In the genomic region with DNA sequence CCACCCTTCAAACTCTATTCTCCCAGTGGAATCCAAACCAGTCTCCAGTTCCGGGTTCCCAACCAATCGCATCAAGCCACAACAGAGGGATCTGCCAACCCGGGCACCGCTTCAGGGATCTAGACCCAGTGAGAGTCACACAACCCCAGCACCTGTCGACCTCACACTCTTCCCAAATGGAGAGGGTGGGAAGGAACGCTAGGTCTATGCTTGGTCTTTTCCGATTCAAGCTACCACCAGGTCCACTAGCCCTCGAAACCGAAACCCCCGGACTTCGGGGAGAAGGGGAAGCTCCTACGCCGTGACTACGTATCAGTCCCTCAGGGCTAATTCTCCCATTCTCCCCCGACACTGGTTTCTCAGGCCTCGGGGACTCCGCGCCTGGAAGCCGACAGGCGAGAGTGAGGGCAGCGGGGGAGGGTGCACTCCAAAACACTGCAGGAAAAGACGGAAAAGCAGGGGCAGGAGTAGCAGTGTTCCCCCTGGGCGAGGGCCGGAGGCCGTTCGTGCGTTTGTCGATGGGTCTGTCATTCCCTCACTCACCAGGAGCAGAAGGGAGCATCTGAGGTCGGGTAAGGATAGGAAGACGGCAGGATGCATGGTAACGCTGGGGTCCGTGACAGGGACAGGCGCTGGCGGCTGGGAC, we compare ENCODE assay signal across 8 cellular contexts. TPM values are rescaled to one million over a fixed set of nuclear protein-coding genes. Genes with fewer than 3 reads are reported as not detected.
A peak's percentile ranks its signal among the peaks of the same experiment; 100 is the strongest.
DNase-seq lines count a peak whose midpoint lies in the region; ATAC-seq, FAIRE-seq and TF ChIP-seq lines count a peak whose summit lies in the region.

No MANE protein-coding gene starts in this region.

- TF ChIP-seq CTCF in Loucy (conservative IDR thresholded peaks at IDR 0.05; ENCODE audit: low read length) (no peak), astrocyte of the spinal cord (IDR thresholded peaks at IDR 0.05; ENCODE audit: low read depth, low read length) (no peak), prostate gland (IDR thresholded peaks at IDR 0.05) (no peak)

- H3K9ac ChIP-seq in Loucy (ENCODE audit: low read depth, low read length, poor library complexity, severe bottlenecking): peak overlapping the region; percentile 92

- no peaks in the 10 kb centered on the region for H3K9me3 ChIP-seq in Loucy (ENCODE audit: insufficient read depth, low read depth, low read length)
- no peaks in the 10 kb centered on the region for H3K9me3 ChIP-seq in SJCRH30 (replicated peaks)
- H3K9me3 ChIP-seq in prostate gland: no peaks in the 10 kb centered on the region

- peaks cover 67% of the 10 kb centered on the region for H3K79me2 ChIP-seq in Loucy (ENCODE audit: insufficient read depth, low read length)

- intact Hi-C loops in prostate gland (cut with DNase I): loop anchor here (10.0 kb wide), 1 partner anchor 274 kb away; the partner anchor contains the start of gene NR4A3

- H4K20me1 ChIP-seq in Loucy (ENCODE audit: insufficient read depth, low read length, poor library complexity, severe bottlenecking): peaks cover 40% of the 10 kb centered on the region

- H3K9me2 ChIP-seq in Loucy (replicated peaks; ENCODE audit: low read depth, low read length): no peaks in the 10 kb centered on the region

- H3K36me3 ChIP-seq in Loucy (ENCODE audit: insufficient read depth, low read length) (no peaks in the 10 kb centered on the region), SJCRH30 (no peaks in the 10 kb centered on the region), prostate gland (no peaks in the 10 kb centered on the region)

- peak overlapping the region; percentile 76 for H3K27ac ChIP-seq in SJCRH30
- H3K27ac ChIP-seq in prostate gland: peak overlapping the region; percentile 83

- H2AFZ ChIP-seq in Loucy (ENCODE audit: low read length): peak overlapping the region; percentile 65

- no peak for ATAC-seq in GM21786 (IDR thresholded peaks at IDR 0.05; ENCODE audit: unreplicated experiment)

- DNase-seq in EL: peak; percentile 68
- peak; percentile 38 for DNase-seq in H54 (ENCODE audit: insufficient read length, low spot score)
- DNase-seq in SJCRH30: peak; percentile 73 to 84
- peak; percentile 42 for DNase-seq in astrocyte of the spinal cord (ENCODE audit: low read depth, low spot score)
- peak in 40 of 51 donors; percentile 5 to 78 (median 36) for DNase-seq in hypothalamus (lab: John Stamatoyannopoulos, UW)
- DNase-seq in prostate gland (ENCODE audit: low spot score): peak; percentile 64

- H3K4me1 ChIP-seq in Loucy (ENCODE audit: insufficient read depth, low read length, poor library complexity, severe bottlenecking) (peaks cover 41% of the 10 kb centered on the region), SJCRH30 (0 out of 2 replicates have a peak, but pooled peaks cover 2% of the 10 kb centered on the region), prostate gland (replicated peaks) (peaks cover 17% of the 10 kb centered on the region)

- H3K4me3 ChIP-seq in Loucy (ENCODE audit: low read length, poor library complexity, severe bottlenecking) (peak overlapping the region; percentile 91), SJCRH30 (peak overlapping the region; percentile 74), astrocyte of the spinal cord (ENCODE audit: low read depth, low read length) (peak overlapping the region; percentile 99), prostate gland (peak overlapping the region; percentile 90 to 91)

- peak overlapping the region; percentile 84 for H3K4me2 ChIP-seq in Loucy (ENCODE audit: low read depth, low read length, poor library complexity, severe bottlenecking)

- TF ChIP-seq POLR2A in H54 (IDR thresholded peaks at IDR 0.05; ENCODE audit: low read depth, low read length): no peak; the same call in 1 of the 2 replicates
- no peak for TF ChIP-seq POLR2A in prostate gland (IDR thresholded peaks at IDR 0.05)

- WGBS in prostate gland: 0% methylated on average over 34 of the region's 34 CpGs

- in situ Hi-C loops in astrocyte of the spinal cord (cut with HindIII; ENCODE audit: low sequenced_read_pairs): no loop called here

- H3K27me3 ChIP-seq in Loucy (ENCODE audit: insufficient read depth, low read length, poor library complexity, severe bottlenecking) (no peaks in the 10 kb centered on the region), SJCRH30 (no peaks in the 10 kb centered on the region), prostate gland (replicated peaks; ENCODE audit: insufficient read depth) (no peaks in the 10 kb centered on the region)

- H3F3A ChIP-seq in Loucy (ENCODE audit: low read depth): no peaks in the 10 kb centered on the region

- peak; percentile 92 for FAIRE-seq in H54 (lab: Jason Lieb, UNC)

RNA-seq across cellular contexts. Expression of gene ERP44, which starts 0.4 kb away (rescaled TPM):
- 30.3 and 31.1 TPM in 2 replicates for total RNA-seq in SJCRH30 (2014; rRNA removed; shearing (Covaris generic))
- total RNA-seq in prostate gland: 10 to 100 TPM; 16.6 to 20.6 TPM

RNA-seq across cellular contexts. Expression of gene INVS, which starts 0.7 kb away (rescaled TPM):
- 25.8 and 30.1 TPM in 2 replicates for total RNA-seq in SJCRH30 (2014; rRNA removed; shearing (Covaris generic))
- total RNA-seq in prostate gland: 10 to 100 TPM; 17.7 to 29.7 TPM
